In genomic region chr15:68055224-68055705, GRCh38 we compare ENCODE assay signal across 8 cellular contexts. TPM values are rescaled to one million over a fixed set of nuclear protein-coding genes. Genes with fewer than 3 reads are reported as not detected.
DNase-seq lines count a peak whose midpoint lies in the region; ATAC-seq and TF ChIP-seq lines count a peak whose summit lies in the region.

No MANE protein-coding gene starts in this region.

- no peak overlapping the region for H2AFZ ChIP-seq in parathyroid adenoma

- H3K27me3 ChIP-seq in parathyroid adenoma (ENCODE audit: control insufficient read depth, insufficient read depth, low read length) = no peaks in the 10 kb centered on the region

- H3K9ac ChIP-seq in parathyroid adenoma = no peak overlapping the region

- H3K4me1 Mint-ChIP-seq in type B pancreatic cell (ENCODE audit: unreplicated experiment) = peaks cover 36% of the 10 kb centered on the region

- H3K4me1 ChIP-seq in parathyroid adenoma = no peaks in the 10 kb centered on the region

- peak overlapping the region; percentile 97 for H3K27ac Mint-ChIP-seq in type B pancreatic cell

- H3K79me2 ChIP-seq in parathyroid adenoma = peaks cover 17% of the 10 kb centered on the region

- peak overlapping the region; percentile 86 for H3K4me2 ChIP-seq in parathyroid adenoma (ENCODE audit: low read length)

- peak overlapping the region; percentile 100 for H3K4me3 Mint-ChIP-seq in type B pancreatic cell

- DNase-seq in NCI-H1092 treated with DMSO at 0.1 percent for 48 hours (lab: John Stamatoyannopoulos, UW) (peak; percentile 16), NCI-H1092 (lab: John Stamatoyannopoulos, UW) (no peak), RKO (ENCODE audit: low spot score) (peak; percentile 92), globus pallidus (ENCODE audit: low spot score) (peak; percentile 29), type B pancreatic cell (ENCODE audit: extremely low spot score, unreplicated experiment) (no peak)
- DNase-seq in activated gamma-delta T cell treated with anti-CD3 and anti-CD28 coated beads, Interleukin-2, amount 50 U/mL, for 16 hours (ENCODE audit: low read depth) = peak; percentile 47

- peaks cover 4% of the 10 kb centered on the region for H3K36me3 Mint-ChIP-seq in type B pancreatic cell

- TF ChIP-seq CTCF in parathyroid adenoma (IDR thresholded peaks at IDR 0.05) (no peak), type B pancreatic cell (conservative IDR thresholded peaks at IDR 0.05) (no peak)

- ATAC-seq in HG03175 (IDR thresholded peaks at IDR 0.05; ENCODE audit: unreplicated experiment) = peak; percentile 56

- H3K27ac ChIP-seq in parathyroid adenoma = peak overlapping the region; percentile 15

- no peaks in the 10 kb centered on the region for H3K9me3 Mint-ChIP-seq in type B pancreatic cell

- no peaks in the 10 kb centered on the region for H3K9me3 ChIP-seq in parathyroid adenoma (ENCODE audit: control insufficient read depth, low read length)

- no peaks in the 10 kb centered on the region for H3K27me3 Mint-ChIP-seq in type B pancreatic cell

- peak overlapping the region; percentile 85 for H3K4me3 ChIP-seq in parathyroid adenoma (ENCODE audit: low read depth, low read length)

- no peaks in the 10 kb centered on the region for H3K36me3 ChIP-seq in parathyroid adenoma (ENCODE audit: control insufficient read depth, insufficient read depth, low read length)

RNA-seq across cellular contexts. Expression of gene PIAS1, which starts 1.1 kb away (rescaled TPM):
- 56.2 and 67.2 TPM in 2 replicates for total RNA-seq in type B pancreatic cell (ENCODE audit: low replicate concordance)

Comparison
In these comparisons a context has a peak if more than half of its experiments do, and no peak if none do; other contexts are left out.
1. DNase-seq: peak in NCI-H1092 treated with DMSO at 0.1 percent for 48 hours (single experiment), RKO (single experiment), activated gamma-delta T cell treated with anti-CD3 and anti-CD28 coated beads, Interleukin-2, amount 50 U/mL, for 16 hours (single experiment) and globus pallidus (single experiment); none in NCI-H1092 (single experiment) and type B pancreatic cell (single experiment).